8 cellular contexts compared by ENCODE assay signal in genomic region chr14:105492051-105492965, GRCh38. TPM values are rescaled to one million over a fixed set of nuclear protein-coding genes. Genes with fewer than 3 reads are reported as not detected.
DNase-seq lines count a peak whose midpoint lies in the region; ATAC-seq and TF ChIP-seq lines count a peak whose summit lies in the region.

No MANE protein-coding gene starts in this region.

- no peaks in the 10 kb centered on the region for H3K9me3 ChIP-seq in HEK293 (ENCODE audit: control insufficient read depth, insufficient read depth, low read depth, low read length)
- no peaks in the 10 kb centered on the region for H3K9me3 ChIP-seq in left ventricle myocardium inferior (replicated peaks)
- no peaks in the 10 kb centered on the region for H3K9me3 ChIP-seq in gastrocnemius medialis

- 0 out of 2 replicates have a peak overlapping the region, but pooled peaks have one; percentile 16 for H3K27ac ChIP-seq in HEK293 (ENCODE audit: extremely low read depth, low read depth, low read length)
- H3K27ac ChIP-seq in left ventricle myocardium inferior (replicated peaks): peak overlapping the region; percentile 100
- H3K27ac ChIP-seq in gastrocnemius medialis: peak overlapping the region in 3 of 4 donors; percentile 77 to 89 (median 84)

- H3K27ac Mint-ChIP-seq in T-cell: peak overlapping the region; percentile 69 to 87

- H3K27me3 ChIP-seq in left ventricle myocardium inferior (ENCODE audit: low read depth) (no peaks in the 10 kb centered on the region), gastrocnemius medialis (no peaks in the 10 kb centered on the region)

- peak overlapping the region; percentile 81 for H3K4me3 ChIP-seq in HEK293 (ENCODE audit: low read depth, low read length)
- peak overlapping the region; percentile 87 for H3K4me3 ChIP-seq in left ventricle myocardium inferior
- H3K4me3 ChIP-seq in gastrocnemius medialis: peak overlapping the region in 1 of 4 donors; percentile 85

- peak overlapping the region; percentile 79 to 87 (median 84) for H3K4me3 Mint-ChIP-seq in T-cell

- H3K27me3 Mint-ChIP-seq in T-cell: no peaks in the 10 kb centered on the region

- ATAC-seq in T-cell (replicated peaks in 1 of 4) (no peak), gastrocnemius medialis (no peak), GM18511 (IDR thresholded peaks at IDR 0.05; ENCODE audit: unreplicated experiment) (no peak)

- POLR2A ChIA-PET in HEK293 (lab: Yijun Ruan, JAX) (interaction anchor here (0.6 to 1.4 kb wide), 13 partner anchors 8 to 695 kb away, joined by 3 to 19 read pairs (median 4); no protein-coding TSS in a partner anchor), T-cell (lab: Charles Lee) (interaction anchor here in 1 of 2 donors (0.5 to 1.0 kb wide), 3 partner anchors 71 to 190 kb away, joined by 3 to 11 read pairs (median 8); partner anchors contain the start of gene TEX22)

- intact Hi-C loops in left ventricle myocardium inferior (cut with micrococcal nuclease): no loop called here
- intact Hi-C loops in gastrocnemius medialis (cut with DNase I; ENCODE audit: low total_unique reads): loop anchor here (10.0 kb wide), 1 partner anchor 328 kb away; the partner anchor contains the start of gene JAG2

- TF ChIP-seq POLR2A in gastrocnemius medialis (IDR thresholded peaks at IDR 0.05): no peak

- H3K4me1 ChIP-seq in HEK293 (ENCODE audit: control insufficient read depth, insufficient read depth, low read length): peaks cover 5% of the 10 kb centered on the region
- H3K4me1 ChIP-seq in left ventricle myocardium inferior: peaks cover 63% of the 10 kb centered on the region
- H3K4me1 ChIP-seq in gastrocnemius medialis: peaks cover 16 to 44% of the 10 kb centered on the region in 2 donors

- H3K4me1 Mint-ChIP-seq in T-cell: peaks cover 17 to 22% (median 19%) of the 10 kb centered on the region in 3 donors

- CTCF ChIA-PET in HEK293 (lab: Yijun Ruan, JAX): interaction anchor here (0.6 to 5.0 kb wide), 8 partner anchors 11 to 852 kb away, joined by 3 to 83 read pairs (median 3); no protein-coding TSS in a partner anchor
- CTCF ChIA-PET in T-cell (lab: Charles Lee): interaction anchor here (0.6 to 3.7 kb wide), 5 partner anchors 11 to 122 kb away, joined by 3 to 74 read pairs (median 9); no protein-coding TSS in a partner anchor

- DNase-seq in T-cell (peak in 1 of 34 experiments; percentile 18), left ventricle myocardium inferior (peak; percentile 51), gastrocnemius medialis (peak; percentile 9 to 41), AG08396 (ENCODE audit: low spot score) (no peak), HCEC 1CT (no peak), SIG-M5 treated with dmso at 0.1 percent for 504 hours (lab: John Stamatoyannopoulos, UW; ENCODE audit: unreplicated experiment) (no peak)

- in situ Hi-C loops in gastrocnemius medialis (cut with MboI; ENCODE audit: low sequenced_read_pairs in 4 of 4): loop anchor here in 1 of 4 donors (25.0 kb wide), 1 partner anchor 130 kb away; no protein-coding TSS in a partner anchor

- H3K9me3 Mint-ChIP-seq in T-cell: no peaks in the 10 kb centered on the region

- peaks cover 5% of the 10 kb centered on the region for H3K36me3 Mint-ChIP-seq in T-cell

- peaks cover 0 to 18% of the 10 kb centered on the region in 2 experiments; a peak in 1 of 3 replicates for H3K36me3 ChIP-seq in HEK293 (ENCODE audit: control insufficient read depth in 2 of 2, insufficient read depth in 1 of 2, low read length in 2 of 2)
- no peaks in the 10 kb centered on the region for H3K36me3 ChIP-seq in left ventricle myocardium inferior
- H3K36me3 ChIP-seq in gastrocnemius medialis: no peaks in the 10 kb centered on the region

- no peak for TF ChIP-seq CTCF in HEK293 (tag by site-specific recombination; IDR thresholded peaks at IDR 0.05)
- TF ChIP-seq CTCF in left ventricle myocardium inferior (IDR thresholded peaks at IDR 0.05; ENCODE audit: borderline replicate concordance): no peak
- no peak for TF ChIP-seq CTCF in gastrocnemius medialis (IDR thresholded peaks at IDR 0.05 in 4 of 5, conservative IDR thresholded peaks at IDR 0.05 in 1 of 5)

TF ChIP-seq in HEK293, 187 proteins besides CTCF, POLR2A, EP300 and RAD21 (continues in another document):
- TF ChIP-seq GLIS2 (tag by site-specific recombination; IDR thresholded peaks at IDR 0.05) (peak; percentile 6; the same call in 1 of the 2 replicates), ZNF621 (tag by site-specific recombination; IDR thresholded peaks at IDR 0.05) (no peak), ZNF510 (tag by site-specific recombination; IDR thresholded peaks at IDR 0.05; ENCODE audit: insufficient replicate concordance) (no peak), ZNF280D (tag by site-specific recombination; IDR thresholded peaks at IDR 0.05) (no peak), ZSCAN4 (tag by site-specific recombination; IDR thresholded peaks at IDR 0.05) (no peak), ATF2 (tag by site-specific recombination; IDR thresholded peaks at IDR 0.05; ENCODE audit: low read depth) (no peak), ZFP41 (tag by site-specific recombination; IDR thresholded peaks at IDR 0.05; ENCODE audit: borderline replicate concordance) (no peak), HIC1 (tag by site-specific recombination; IDR thresholded peaks at IDR 0.05) (peak; percentile 56; the same call in 1 of the 2 replicates)

RNA-seq across cellular contexts. Expression of gene TEDC1, which starts 1.3 kb away (rescaled TPM):
- total RNA-seq in T-cell (100 to 1,000 TPM in 1 of 5 donors, 10 to 100 TPM in 4; 32.8 to 186 (median 37.5) TPM), left ventricle myocardium inferior (4.0 TPM), gastrocnemius medialis (1 to 10 TPM in 2 of 4 donors, under 1 TPM in 2; 0.97 to 4.2 (median 2.2) TPM)

RNA-seq across cellular contexts. Expression of gene CRIP1, which starts 5.6 kb away (rescaled TPM):
- total RNA-seq in T-cell: 100 to 1,000 TPM; 224 to 477 (median 329) TPM
- 65.9 TPM for total RNA-seq in left ventricle myocardium inferior
- total RNA-seq in gastrocnemius medialis: 1 to 10 TPM; 2.6 to 7.6 (median 5.3) TPM

RNA-seq across cellular contexts. Expression of gene CRIP2, which starts 17.7 kb away (rescaled TPM):
- total RNA-seq in T-cell (10 to 100 TPM in 4 of 5 donors, 1 to 10 TPM in 1; 6.4 to 38.7 (median 19.7) TPM), left ventricle myocardium inferior (1,068 TPM), gastrocnemius medialis (10 to 100 TPM; 31.4 to 47.1 (median 38.8) TPM)

RNA-seq across cellular contexts. Expression of gene TMEM121, which starts 34.1 kb away (rescaled TPM):
- 1 to 10 TPM; 1.8 to 6.7 (median 4.0) TPM for total RNA-seq in T-cell
- total RNA-seq in left ventricle myocardium inferior: 2.1 TPM
- total RNA-seq in gastrocnemius medialis: 1 to 10 TPM in 2 of 4 donors, not detected in 2; 1.1 to 1.2 TPM

Comparison
In these comparisons a context has a peak if more than half of its experiments do, and no peak if none do; other contexts are left out.
1. H3K27ac ChIP-seq: peak in every context shown above with its lines; median percentile 100 in left ventricle myocardium inferior; 84 in gastrocnemius medialis; 16 in HEK293.
2. DNase-seq: peak in left ventricle myocardium inferior (single experiment) and gastrocnemius medialis (2 of 2); none in AG08396 (single experiment), HCEC 1CT (single experiment) and SIG-M5 treated with dmso at 0.1 percent for 504 hours (single experiment).
3. RNA of gene CRIP2, which starts 17.7 kb away (total RNA-seq): 1,068 TPM in left ventricle myocardium inferior (single experiment); 31.4 to 47.1 TPM in gastrocnemius medialis and 6.4 to 38.7 TPM in T-cell; every median in the first group is over 10 times any median in the second.